In the genomic region with DNA sequence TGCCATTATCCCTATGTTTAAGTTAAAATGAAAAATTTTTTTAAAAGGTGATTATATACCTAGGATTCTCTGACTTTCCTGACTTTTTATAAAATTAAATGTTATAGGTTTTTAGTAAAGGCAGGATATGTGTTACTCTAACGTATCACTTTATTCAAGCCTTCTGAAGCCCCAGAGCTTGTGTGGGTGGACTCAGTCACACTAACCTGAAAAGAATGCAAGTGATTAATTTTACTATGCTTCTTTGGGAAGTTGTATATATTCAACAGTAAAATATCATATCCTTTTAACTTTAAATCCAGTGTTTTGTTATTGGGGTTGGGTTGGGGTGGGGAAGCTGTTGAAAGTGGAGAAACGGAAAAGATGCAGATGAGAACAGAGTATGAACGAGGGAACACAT, we compare ENCODE assay signal across 14 cellular contexts. TPM values are rescaled to one million over a fixed set of nuclear protein-coding genes. Genes with fewer than 3 reads are reported as not detected.
DNase-seq lines count a peak whose midpoint lies in the region; ATAC-seq and TF ChIP-seq lines count a peak whose summit lies in the region.
"Had no signal": no experiment of that assay in that cellular context is flagged by ENCODE, and none has a peak within 500 bp of the region (broad histone marks: within the 10 kb centered on the region; RNA-seq: fewer than 3 reads in every experiment).

No MANE protein-coding gene starts in this region.

- peaks cover 11% of the 10 kb centered on the region for H3K4me1 ChIP-seq in foreskin keratinocyte

- H3K27ac ChIP-seq in foreskin keratinocyte = no peak overlapping the region

- in situ Hi-C loops in GM13977 (cut with MboI; ENCODE audit: low pct_unique_long_range_greater_than_20kb, low sequenced_read_pairs, unreplicated experiment) = no loop called here

- DNase-seq in HCEC 1CT (peak; percentile 63), astrocyte of the hippocampus (ENCODE audit: low read depth, low spot score) (peak; percentile 31), foreskin keratinocyte (peak in 1 of 2 donors; percentile 42), stromal cell of bone marrow (ENCODE audit: low read depth) (peak; percentile 30), GM13977 (ENCODE audit: low spot score) (no peak)
- DNase-seq: activated CD4-positive, alpha-beta memory T cell treated with anti-CD3 and anti-CD28 coated beads, Interleukin-2, amount 10 ng/mL, durations not matched to agents 7 days and 5 days; COR-L47; effector CD8-positive, alpha-beta T cell; kidney; NCI-H1048; stimulated activated CD8-positive, alpha-beta memory T cell treated with anti-CD3 and anti-CD28 coated beads, Interleukin-4, amount 100 ng/mL, for 48 hours; trophoblast cell had no signal

- no peak for TF ChIP-seq CTCF in foreskin keratinocyte (conservative IDR thresholded peaks at IDR 0.05)
- no peak for TF ChIP-seq CTCF in GM13977 (IDR thresholded peaks at IDR 0.05; ENCODE audit: extremely low read depth, insufficient read depth, missing control alignments)

- no peaks in the 10 kb centered on the region for H3K27me3 ChIP-seq in foreskin keratinocyte

- ATAC-seq in foreskin keratinocyte (peak; percentile 54), GM18861 (IDR thresholded peaks at IDR 0.05; ENCODE audit: unreplicated experiment) (no peak), HG02852 (IDR thresholded peaks at IDR 0.05; ENCODE audit: unreplicated experiment) (no peak)

RNA-seq across cellular contexts. Expression of a gene that starts 22.8 kb away (rescaled TPM):
- not detected in 2 replicates for total RNA-seq in foreskin keratinocyte
- polyA plus RNA-seq in foreskin keratinocyte = 0.10 TPM in 1 of 2 replicates, not detected in the other
- total RNA-seq: activated CD4-positive, alpha-beta memory T cell treated with anti-CD3 and anti-CD28 coated beads, Interleukin-2, amount 10 ng/mL, durations not matched to agents 7 days and 5 days had no signal

RNA-seq across cellular contexts. Expression of a gene that starts 41.0 kb away (rescaled TPM):
- 0.04 and 0.10 TPM in 2 replicates for total RNA-seq in foreskin keratinocyte
- 0.02 TPM in 1 of 2 replicates, not detected in the other for polyA plus RNA-seq in foreskin keratinocyte
- total RNA-seq: activated CD4-positive, alpha-beta memory T cell treated with anti-CD3 and anti-CD28 coated beads, Interleukin-2, amount 10 ng/mL, durations not matched to agents 7 days and 5 days had no signal
